11 cellular contexts compared by ENCODE assay signal in the genomic region with DNA sequence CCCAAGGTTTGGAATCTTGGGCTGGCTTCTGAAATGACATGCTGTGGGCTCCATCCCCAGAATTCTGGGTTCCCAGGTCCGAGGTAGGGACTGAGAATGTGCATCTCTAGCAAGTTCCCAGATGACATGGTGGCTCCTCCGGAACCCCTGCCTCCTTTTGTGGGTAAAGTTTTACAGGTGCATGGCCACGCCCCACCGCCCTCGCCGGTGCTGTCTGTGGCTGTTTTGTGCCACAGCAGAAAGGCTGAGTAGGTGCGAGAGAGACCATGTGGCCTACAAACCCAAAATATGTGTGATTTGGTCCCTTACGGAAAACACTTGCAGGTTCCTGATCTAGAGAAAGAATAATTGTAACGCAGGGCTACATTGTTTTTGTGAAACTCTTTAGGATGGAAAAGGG. TPM values are rescaled to one million over a fixed set of nuclear protein-coding genes. Genes with fewer than 3 reads are reported as not detected.
DNase-seq lines count a peak whose midpoint lies in the region; ATAC-seq and TF ChIP-seq lines count a peak whose summit lies in the region.
"Had no signal": no experiment of that assay in that cellular context is flagged by ENCODE, and none has a peak within 500 bp of the region (broad histone marks: within the 10 kb centered on the region; RNA-seq: fewer than 3 reads in every experiment).

No MANE protein-coding gene starts in this region.

- DNase-seq in A673 (ENCODE audit: low spot score): no peak
- peak; percentile 86 for DNase-seq in activated CD4-positive, alpha-beta T cell treated with anti-CD3 and anti-CD28 coated beads for 36 hours
- DNase-seq in activated naive CD4-positive, alpha-beta T cell treated with anti-CD3 and anti-CD28 coated beads, Interleukin-2, amount 50 U/mL, for 16 hours: peak; percentile 68
- peak; percentile 48 to 59 for DNase-seq in stimulated activated CD4-positive, alpha-beta T cell treated with anti-CD3 and anti-CD28 coated beads, Interleukin-1b, Interleukin-23, amount 100 ng/mL, for 4 hours (ENCODE audit: low read depth in 2 of 2)
- DNase-seq in SK-N-SH: no peak
- DNase-seq: brain microvascular endothelial cell had no signal

- H3K4me1 ChIP-seq in A673 (ENCODE audit: insufficient read depth, low read length, poor library complexity, severe bottlenecking): peaks cover 38% of the 10 kb centered on the region
- peaks cover 0 to 5% of the 10 kb centered on the region in 2 experiments; a peak in 1 of 4 replicates for H3K4me1 ChIP-seq in SK-N-SH (ENCODE audit: control insufficient read depth in 1 of 2, insufficient read depth in 2 of 2, low read depth in 1 of 2, low read length in 1 of 2)

- H4K20me1 ChIP-seq in SK-N-SH (ENCODE audit: insufficient read depth): peaks cover 87% of the 10 kb centered on the region

- H3F3A ChIP-seq in SK-N-SH (replicated peaks; ENCODE audit: insufficient read depth): peaks cover 16% of the 10 kb centered on the region

- no peak overlapping the region for H2AFZ ChIP-seq in SK-N-SH (ENCODE audit: low read depth)

- H3K4me3 Mint-ChIP-seq in activated CD4-positive, alpha-beta T cell treated with anti-CD3 and anti-CD28 coated beads for 36 hours: peak overlapping the region; percentile 38
- H3K4me3 Mint-ChIP-seq: neural crest cell had no signal

- TF ChIP-seq EP300 in SK-N-SH (IDR thresholded peaks at IDR 0.05; ENCODE audit: borderline replicate concordance in 1 of 2, low read depth in 1 of 2, low read length in 1 of 2): no peak

- no peaks in the 10 kb centered on the region for H3K36me3 ChIP-seq in A673 (ENCODE audit: insufficient read depth, low read length, poor library complexity, severe bottlenecking)
- no peaks in the 10 kb centered on the region for H3K36me3 ChIP-seq in SK-N-SH (replicated peaks in 1 of 2; ENCODE audit: control insufficient read depth in 1 of 2, insufficient read depth in 2 of 2, low read length in 1 of 2)

- TF ChIP-seq CTCF in A673 (conservative IDR thresholded peaks at IDR 0.05; ENCODE audit: low read depth, low read length) (no peak), SK-N-SH (IDR thresholded peaks at IDR 0.05) (no peak)

- BruUV-seq in A673 (replicated peaks; lab: Mats Ljungman, UMichigan): no TSS peak

- peaks cover 7% of the 10 kb centered on the region for H3K9me3 Mint-ChIP-seq in activated CD4-positive, alpha-beta T cell treated with anti-CD3 and anti-CD28 coated beads for 36 hours (ENCODE audit: low read depth)
- H3K9me3 Mint-ChIP-seq: neural crest cell had no signal

- H3K9me2 ChIP-seq in SK-N-SH: no peaks in the 10 kb centered on the region

- CTCF ChIA-PET in A673 (lab: Charles Lee): no interaction called here
- CTCF ChIA-PET in activated CD4-positive, alpha-beta T cell treated with anti-CD3 and anti-CD28 coated beads for 36 hours (lab: Charles Lee): interaction anchor here (2.3 kb wide), 1 partner anchor 56 kb away, joined by 10 read pairs; no protein-coding TSS in a partner anchor
- CTCF ChIA-PET in SK-N-SH (lab: Yijun Ruan, JAX): interaction anchor here (1.1 to 1.2 kb wide), 2 partner anchors 56 to 64 kb away, joined by 4 to 5 read pairs; a partner anchor contains a TSS

- intact Hi-C loops in A673 (cut with micrococcal nuclease; ENCODE audit: unreplicated experiment): no loop called here
- intact Hi-C loops in activated CD4-positive, alpha-beta T cell treated with anti-CD3 and anti-CD28 coated beads for 36 hours (cut with DNase I, micrococcal nuclease): loop anchor here (1.0 to 10.0 kb wide), 3 partner anchors 25 to 326 kb away; a partner anchor contains a TSS

- peak; percentile 37 for ATAC-seq in activated CD4-positive, alpha-beta T cell treated with anti-CD3 and anti-CD28 coated beads for 36 hours
- ATAC-seq in GM21737 (IDR thresholded peaks at IDR 0.05; ENCODE audit: unreplicated experiment): no peak
- no peak for ATAC-seq in GM19035 (IDR thresholded peaks at IDR 0.05; ENCODE audit: unreplicated experiment)
- no peak for ATAC-seq in HG03108 (IDR thresholded peaks at IDR 0.05; ENCODE audit: unreplicated experiment)
- ATAC-seq: K562 had no signal

- H3K9ac ChIP-seq in SK-N-SH: no peak overlapping the region

- 91% methylated on average over 9 of the region's 9 CpGs for WGBS in SK-N-SH (ENCODE audit: low lambda C conversion rate)

- H3K9me3 ChIP-seq in A673 (ENCODE audit: low read depth, low read length, poor library complexity, severe bottlenecking) (peaks cover 13% of the 10 kb centered on the region), SK-N-SH (no peaks in the 10 kb centered on the region)

- H3K4me3 ChIP-seq in A673 (ENCODE audit: low read depth, low read length, poor library complexity, severe bottlenecking) (no peak overlapping the region), SK-N-SH (ENCODE audit: low read depth in 2 of 2, low read length in 1 of 2) (no peak overlapping the region)
- H3K4me3 ChIP-seq: K562 had no signal

- no peak for TF ChIP-seq RAD21 in SK-N-SH (IDR thresholded peaks at IDR 0.05; ENCODE audit: low read length)

- peaks cover 49% of the 10 kb centered on the region for H3K4me1 Mint-ChIP-seq in activated CD4-positive, alpha-beta T cell treated with anti-CD3 and anti-CD28 coated beads for 36 hours

- peak overlapping the region; percentile 57 for H3K27ac ChIP-seq in A673 (ENCODE audit: low read depth, low read length, poor library complexity, severe bottlenecking)
- no peak overlapping the region for H3K27ac ChIP-seq in SK-N-SH (ENCODE audit: low read depth in 2 of 2, low read length in 1 of 2)
- H3K27ac ChIP-seq: brain microvascular endothelial cell had no signal

- POLR2A ChIA-PET in A673 (lab: Charles Lee; ENCODE audit: low non-redundant PET): no interaction called here
- POLR2A ChIA-PET in activated CD4-positive, alpha-beta T cell treated with anti-CD3 and anti-CD28 coated beads for 36 hours (lab: Charles Lee): interaction anchor here (0.6 kb wide), 1 partner anchor 41 kb away, joined by 3 read pairs; no protein-coding TSS in a partner anchor
- POLR2A ChIA-PET in SK-N-SH (lab: Yijun Ruan, JAX): interaction anchor here (0.7 kb wide), 1 partner anchor 64 kb away, joined by 3 read pairs; no protein-coding TSS in a partner anchor

- H3K27me3 Mint-ChIP-seq in activated CD4-positive, alpha-beta T cell treated with anti-CD3 and anti-CD28 coated beads for 36 hours: no peaks in the 10 kb centered on the region

- H3K79me2 ChIP-seq in SK-N-SH (ENCODE audit: insufficient read depth): peaks cover 94% of the 10 kb centered on the region

- H3K36me3 Mint-ChIP-seq in activated CD4-positive, alpha-beta T cell treated with anti-CD3 and anti-CD28 coated beads for 36 hours (ENCODE audit: low read depth): peaks cover 4% of the 10 kb centered on the region

- H3K4me2 ChIP-seq in SK-N-SH: no peak overlapping the region

- H3K27ac Mint-ChIP-seq in activated CD4-positive, alpha-beta T cell treated with anti-CD3 and anti-CD28 coated beads for 36 hours: peak overlapping the region; percentile 39

- H3K27me3 ChIP-seq in A673 (replicated peaks; ENCODE audit: insufficient read depth, low read depth, low read length, poor library complexity) (no peaks in the 10 kb centered on the region), SK-N-SH (ENCODE audit: insufficient read depth) (no peaks in the 10 kb centered on the region)
- H3K27me3 ChIP-seq: brain microvascular endothelial cell had no signal

TF ChIP-seq in SK-N-SH, 30 proteins besides CTCF, POLR2A, EP300 and RAD21:
- TF ChIP-seq RCOR1 (IDR thresholded peaks at IDR 0.05; ENCODE audit: low read length) (no peak), YY1 (IDR thresholded peaks at IDR 0.05; ENCODE audit: low read depth) (no peak), NFIC (IDR thresholded peaks at IDR 0.05; ENCODE audit: borderline replicate concordance) (no peak), TCF12 (IDR thresholded peaks at IDR 0.05) (no peak), TAF1 (IDR thresholded peaks at IDR 0.05; ENCODE audit: borderline replicate concordance, low read depth, low read length) (no peak)
- TF ChIP-seq, protein P1, sequence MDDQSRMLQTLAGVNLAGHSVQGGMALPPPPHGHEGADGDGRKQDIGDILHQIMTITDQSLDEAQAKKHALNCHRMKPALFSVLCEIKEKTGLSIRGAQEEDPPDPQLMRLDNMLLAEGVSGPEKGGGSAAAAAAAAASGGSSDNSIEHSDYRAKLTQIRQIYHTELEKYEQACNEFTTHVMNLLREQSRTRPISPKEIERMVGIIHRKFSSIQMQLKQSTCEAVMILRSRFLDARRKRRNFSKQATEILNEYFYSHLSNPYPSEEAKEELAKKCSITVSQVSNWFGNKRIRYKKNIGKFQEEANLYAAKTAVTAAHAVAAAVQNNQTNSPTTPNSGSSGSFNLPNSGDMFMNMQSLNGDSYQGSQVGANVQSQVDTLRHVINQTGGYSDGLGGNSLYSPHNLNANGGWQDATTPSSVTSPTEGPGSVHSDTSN (IDR thresholded peaks at IDR 0.05): no peak

RNA-seq across cellular contexts. Expression of a gene that starts 30.9 kb away (rescaled TPM):
- total RNA-seq in A673 (2021): 84.9 and 88.1 TPM in 2 replicates
- total RNA-seq in activated CD4-positive, alpha-beta T cell treated with anti-CD3 and anti-CD28 coated beads for 36 hours: 10 to 100 TPM; 28.7 to 34.0 TPM
- polyA plus RNA-seq in SK-N-SH (2012; rRNA removed): 3.5 and 7.2 TPM in 2 replicates
- 7.1 and 8.9 TPM in 2 replicates for polyA plus RNA-seq in SK-N-SH (2012; cell fraction: cytosol; rRNA removed)
- 14.0 and 14.8 TPM in 2 replicates for polyA plus RNA-seq in SK-N-SH (2012; cell fraction: nucleus; rRNA removed)

Comparison
In these comparisons a context has a peak if more than half of its experiments do, and no peak if none do; other contexts are left out.
1. DNase-seq: peak in activated CD4-positive, alpha-beta T cell treated with anti-CD3 and anti-CD28 coated beads for 36 hours (single experiment), activated naive CD4-positive, alpha-beta T cell treated with anti-CD3 and anti-CD28 coated beads, Interleukin-2, amount 50 U/mL, for 16 hours (single experiment) and stimulated activated CD4-positive, alpha-beta T cell treated with anti-CD3 and anti-CD28 coated beads, Interleukin-1b, Interleukin-23, amount 100 ng/mL, for 4 hours (2 of 2); none in A673 (single experiment) and SK-N-SH (single experiment).